In the genomic region with DNA sequence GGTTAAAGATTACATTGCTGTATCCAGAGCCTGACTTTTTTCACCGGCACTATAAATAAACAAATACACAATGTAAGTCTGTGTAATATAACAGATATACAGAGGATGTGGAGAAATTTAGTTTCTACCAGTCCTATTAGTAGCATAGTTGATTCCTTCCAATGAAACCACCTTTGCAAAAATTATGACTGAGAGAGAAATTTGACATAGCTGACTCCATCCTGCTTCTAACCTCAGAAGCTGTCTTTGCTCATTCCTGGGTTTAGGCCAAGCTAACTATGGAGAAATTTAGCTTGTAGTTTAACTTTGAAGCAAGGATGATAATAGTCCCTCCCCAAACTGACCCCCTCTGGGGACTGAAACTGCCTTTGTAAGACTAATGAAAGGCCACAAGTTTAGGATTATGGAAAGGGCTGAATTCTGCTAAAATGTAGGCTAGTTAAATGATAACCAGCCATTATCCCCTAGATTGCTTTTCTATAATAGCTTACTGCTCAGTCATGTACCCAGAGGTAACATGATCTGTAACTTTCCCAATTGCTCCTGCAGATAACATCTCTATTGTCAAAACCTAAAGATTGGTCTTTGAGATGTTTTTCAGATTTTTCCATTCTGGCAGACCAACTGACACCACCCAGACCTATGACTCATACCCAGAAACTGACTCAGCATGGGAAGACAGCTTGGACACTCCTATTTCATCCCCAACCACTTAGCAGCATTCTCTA, we compare ENCODE assay signal across 12 cellular contexts.
A peak's percentile ranks its signal among the peaks of the same experiment; 100 is the strongest.
DNase-seq lines count a peak whose midpoint lies in the region; ATAC-seq, FAIRE-seq and TF ChIP-seq lines count a peak whose summit lies in the region.
"Had no signal": no experiment of that assay in that cellular context is flagged by ENCODE, and none has a peak within 500 bp of the region (broad histone marks: within the 10 kb centered on the region; RNA-seq: fewer than 3 reads in every experiment).

No MANE protein-coding gene starts in this region.

- DNase-seq in AG20443 (ENCODE audit: low spot score) = peak; percentile 86
- DNase-seq in HTR-8/SVneo (ENCODE audit: insufficient read length, low spot score) = peak; percentile 35
- no peak for DNase-seq in activated naive CD8-positive, alpha-beta T cell treated with anti-CD3 and anti-CD28 coated beads for 36 hours
- DNase-seq in keratinocyte (ENCODE audit: low read depth, low spot score) = peak; percentile 4
- no peak for DNase-seq in NCI-H1694 (lab: John Stamatoyannopoulos, UW)
- DNase-seq in GOT3 (lab: John Stamatoyannopoulos, UW) = no peak
- no peak for DNase-seq in NCI-H1105 treated with DMSO at 0.1 percent for 48 hours (lab: John Stamatoyannopoulos, UW)
- DNase-seq: activated CD4-positive, alpha-beta T cell treated with anti-CD3 and anti-CD28 coated beads, Interleukin-2, amount 10 ng/mL, durations not matched to agents 7 days and 5 days; Kasumi-1; pancreas had no signal

- peaks cover 6% of the 10 kb centered on the region for H3K4me1 ChIP-seq in keratinocyte (ENCODE audit: control insufficient read depth, extremely low read depth, insufficient read depth, low read length)

- no peak overlapping the region for H3K9ac ChIP-seq in keratinocyte (ENCODE audit: control insufficient read depth, extremely low read depth, insufficient read depth, low read length)

- no peaks in the 10 kb centered on the region for H3K27me3 Mint-ChIP-seq in activated naive CD8-positive, alpha-beta T cell treated with anti-CD3 and anti-CD28 coated beads for 36 hours
- H3K27me3 Mint-ChIP-seq: activated CD4-positive, alpha-beta T cell treated with anti-CD3 and anti-CD28 coated beads, Interleukin-2, amount 10 ng/mL, durations not matched to agents 7 days and 5 days had no signal

- dilution Hi-C loops in keratinocyte (cut with MboI; ENCODE audit: extremely low pct_ligation_motif_present, low sequenced_read_pairs) = no loop called here

- H3K4me3 Mint-ChIP-seq in activated naive CD8-positive, alpha-beta T cell treated with anti-CD3 and anti-CD28 coated beads for 36 hours = no peak overlapping the region
- H3K4me3 Mint-ChIP-seq: activated CD4-positive, alpha-beta T cell treated with anti-CD3 and anti-CD28 coated beads, Interleukin-2, amount 10 ng/mL, durations not matched to agents 7 days and 5 days had no signal

- peaks cover 23% of the 10 kb centered on the region for H3K9me3 Mint-ChIP-seq in activated naive CD8-positive, alpha-beta T cell treated with anti-CD3 and anti-CD28 coated beads for 36 hours

- no peaks in the 10 kb centered on the region for H3K9me1 ChIP-seq in keratinocyte (ENCODE audit: control insufficient read depth, extremely low read depth, insufficient read depth, low read length)

- no peak overlapping the region for H3K4me2 ChIP-seq in keratinocyte (ENCODE audit: control insufficient read depth, extremely low read depth, insufficient read depth, low read depth, low read length)

- H2AFZ ChIP-seq in keratinocyte (ENCODE audit: control insufficient read depth, low read length) = no peak overlapping the region

- H4K20me1 ChIP-seq in keratinocyte (ENCODE audit: control insufficient read depth, extremely low read depth, insufficient read depth, low read length) = no peaks in the 10 kb centered on the region

- H3K9me3 ChIP-seq in keratinocyte (ENCODE audit: control insufficient read depth, low read depth, low read length) = no peaks in the 10 kb centered on the region
- H3K9me3 ChIP-seq: pancreas had no signal

- ATAC-seq in HG03442 (IDR thresholded peaks at IDR 0.05; ENCODE audit: unreplicated experiment) = no peak
- ATAC-seq: Panc1 had no signal

- no peaks in the 10 kb centered on the region for H3K79me2 ChIP-seq in keratinocyte (ENCODE audit: control insufficient read depth, insufficient read depth, low read length)

- peak; percentile 80 for FAIRE-seq in HTR-8/SVneo (lab: Jason Lieb, UNC)
- peak; percentile 71 for FAIRE-seq in keratinocyte (lab: Jason Lieb, UNC)
- FAIRE-seq: pancreas had no signal

- H3K27ac Mint-ChIP-seq in activated naive CD8-positive, alpha-beta T cell treated with anti-CD3 and anti-CD28 coated beads for 36 hours = peak overlapping the region; percentile 43
- H3K27ac Mint-ChIP-seq: activated CD4-positive, alpha-beta T cell treated with anti-CD3 and anti-CD28 coated beads, Interleukin-2, amount 10 ng/mL, durations not matched to agents 7 days and 5 days had no signal

- no peaks in the 10 kb centered on the region for H3K27me3 ChIP-seq in keratinocyte (ENCODE audit: control insufficient read depth, extremely low read depth, insufficient read depth, low read length)
- H3K27me3 ChIP-seq: pancreas had no signal

- H3K4me3 ChIP-seq in keratinocyte (ENCODE audit: control insufficient read depth in 2 of 3, extremely low read depth in 1 of 3, insufficient read depth in 2 of 3, low read depth in 1 of 3, low read length in 3 of 3) = no peak overlapping the region
- H3K4me3 ChIP-seq: pancreas had no signal

- no peak overlapping the region for H3K27ac ChIP-seq in keratinocyte (ENCODE audit: control insufficient read depth, insufficient read depth, low read length)

- TF ChIP-seq CTCF in keratinocyte (optimal IDR thresholded peaks at IDR 0.05 in 1 of 3, IDR thresholded peaks at IDR 0.05 in 1 of 3, conservative IDR thresholded peaks at IDR 0.05 in 1 of 3; ENCODE audit: extremely low read depth in 1 of 3, insufficient read depth in 2 of 3, low read length in 3 of 3) = no peak

- H3K4me1 Mint-ChIP-seq in activated naive CD8-positive, alpha-beta T cell treated with anti-CD3 and anti-CD28 coated beads for 36 hours = peaks cover 14% of the 10 kb centered on the region

- no peaks in the 10 kb centered on the region for H3K36me3 ChIP-seq in keratinocyte (ENCODE audit: control insufficient read depth in 2 of 2, extremely low read depth in 1 of 2, insufficient read depth in 2 of 2, low read length in 2 of 2)
- H3K36me3 ChIP-seq: pancreas had no signal

- peaks cover 45% of the 10 kb centered on the region for H3K36me3 Mint-ChIP-seq in activated naive CD8-positive, alpha-beta T cell treated with anti-CD3 and anti-CD28 coated beads for 36 hours

Comparison
In these comparisons a context has a peak if more than half of its experiments do, and no peak if none do; other contexts are left out.
1. DNase-seq: peak in AG20443 (single experiment), HTR-8/SVneo (single experiment) and keratinocyte (single experiment); none in activated naive CD8-positive, alpha-beta T cell treated with anti-CD3 and anti-CD28 coated beads for 36 hours (single experiment), NCI-H1694 (single experiment), GOT3 (single experiment) and NCI-H1105 treated with DMSO at 0.1 percent for 48 hours (single experiment).